ENCODE assay signal across 8 cellular contexts in the genomic region with DNA sequence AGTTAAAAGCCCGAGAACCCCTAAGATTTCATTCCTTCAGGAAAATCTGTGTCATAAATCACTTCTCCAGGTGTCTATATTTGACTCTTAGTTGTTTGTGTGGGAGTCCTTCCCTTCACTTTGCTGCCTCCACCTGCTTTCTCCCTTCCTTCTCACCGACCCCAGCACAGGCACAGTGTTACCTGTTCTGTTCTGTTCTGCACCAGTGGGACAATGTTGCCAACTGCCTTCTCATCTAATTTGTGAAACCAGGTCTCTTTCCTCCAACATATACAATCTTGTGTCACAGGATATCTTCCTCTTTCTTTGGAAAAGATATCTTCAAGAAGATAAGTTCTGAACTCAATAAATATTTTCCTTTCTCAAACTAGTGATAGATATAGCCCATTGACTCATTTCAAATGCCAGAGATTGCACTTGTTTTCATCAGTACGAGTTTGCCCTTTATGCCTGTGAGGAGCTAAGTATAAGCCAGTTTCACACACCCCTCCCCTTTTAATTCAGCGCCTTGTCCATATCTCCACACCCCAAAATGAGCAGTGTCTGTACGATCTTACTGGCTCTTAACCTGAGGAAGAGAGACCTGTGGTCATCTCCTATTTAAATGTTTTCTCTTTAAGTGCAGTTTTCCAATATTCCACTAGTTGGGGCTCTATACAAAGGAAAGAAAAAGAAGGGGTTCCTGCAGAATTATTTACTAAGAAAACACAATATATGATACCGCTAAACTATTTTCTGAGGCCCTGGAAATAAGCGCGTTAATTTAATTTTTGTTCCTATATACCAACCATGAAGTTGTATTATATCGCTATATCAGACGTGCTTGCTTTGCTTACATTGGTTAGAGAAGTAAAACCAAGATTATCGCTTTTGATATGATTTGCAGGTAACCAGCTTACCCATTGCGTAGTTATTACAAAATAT.
DNase-seq lines count a peak whose midpoint lies in the region; ATAC-seq lines count a peak whose summit lies in the region.

No MANE protein-coding gene starts in this region.

- H3K36me3 Mint-ChIP-seq in stimulated activated naive B cell treated with anti-CD40 and anti-IgM and Interleukin-4, amounts not matched to agents 10 μg/mL and 1 μg/mL and 100 μg/mL, for 72 hours: peaks cover 0 to 2% of the 10 kb centered on the region in 2 donors

- no peak overlapping the region for H3K4me3 Mint-ChIP-seq in stimulated activated naive B cell treated with anti-CD40 and anti-IgM and Interleukin-4, amounts not matched to agents 10 μg/mL and 1 μg/mL and 100 μg/mL, for 72 hours

- H3K9me3 ChIP-seq in adipocyte (ENCODE audit: control insufficient read depth, low read length): no peaks in the 10 kb centered on the region

- H3K27ac Mint-ChIP-seq in stimulated activated naive B cell treated with anti-CD40 and anti-IgM and Interleukin-4, amounts not matched to agents 10 μg/mL and 1 μg/mL and 100 μg/mL, for 72 hours: no peak overlapping the region

- intact Hi-C loops in posterior cingulate gyrus (cut with DNase I): loop anchor here (2.0 to 10.0 kb wide), 4 partner anchors 253 to 818 kb away; no protein-coding TSS in a partner anchor

- no peaks in the 10 kb centered on the region for H3K27me3 ChIP-seq in adipocyte (replicated peaks; ENCODE audit: control insufficient read depth, insufficient read depth, low read length)

- ATAC-seq in stimulated activated naive B cell treated with anti-CD40 and anti-IgM and Interleukin-4, amounts not matched to agents 10 μg/mL and 1 μg/mL and 100 μg/mL, for 72 hours (replicated peaks): peak; percentile 41 to 55

- no peak overlapping the region for H3K4me3 ChIP-seq in adipocyte (ENCODE audit: low read length)

- H3K9ac ChIP-seq in adipocyte (ENCODE audit: low read length): peak overlapping the region; percentile 27

- H3K4me1 Mint-ChIP-seq in stimulated activated naive B cell treated with anti-CD40 and anti-IgM and Interleukin-4, amounts not matched to agents 10 μg/mL and 1 μg/mL and 100 μg/mL, for 72 hours: peaks cover 3 to 23% of the 10 kb centered on the region in 2 donors

- H3K27me3 Mint-ChIP-seq in stimulated activated naive B cell treated with anti-CD40 and anti-IgM and Interleukin-4, amounts not matched to agents 10 μg/mL and 1 μg/mL and 100 μg/mL, for 72 hours: peaks cover 8 to 9% of the 10 kb centered on the region in 2 donors

- H3K36me3 ChIP-seq in adipocyte (ENCODE audit: control insufficient read depth, insufficient read depth, low read length, severe bottlenecking): no peaks in the 10 kb centered on the region

- DNase-seq in DMS79 treated with DMSO at 0.1 percent for 48 hours (lab: John Stamatoyannopoulos, UW): peak; percentile 36
- peak; percentile 47 for DNase-seq in HCEC 1CT
- peak; percentile 69 for DNase-seq in NCI-H2227 (lab: John Stamatoyannopoulos, UW; ENCODE audit: unreplicated experiment)
- peak; percentile 84 for DNase-seq in adipocyte (ENCODE audit: low read depth)
- peak; percentile 50 for DNase-seq in iPS-NIHi11 (ENCODE audit: low spot score)
- DNase-seq in stimulated activated naive B cell treated with anti-CD40 and anti-IgM and Interleukin-4, amounts not matched to agents 10 μg/mL and 1 μg/mL and 100 μg/mL, for 72 hours: no peak
- DNase-seq in NK-92 (lab: John Stamatoyannopoulos, UW; ENCODE audit: unreplicated experiment): no peak
- no peak for DNase-seq in posterior cingulate gyrus

- H3K9me3 Mint-ChIP-seq in stimulated activated naive B cell treated with anti-CD40 and anti-IgM and Interleukin-4, amounts not matched to agents 10 μg/mL and 1 μg/mL and 100 μg/mL, for 72 hours: peaks cover 3% of the 10 kb centered on the region in 2 donors

- H3K4me1 ChIP-seq in adipocyte (ENCODE audit: control insufficient read depth, insufficient read depth, low read length): peaks cover 39% of the 10 kb centered on the region

Comparison
In these comparisons a context has a peak if more than half of its experiments do, and no peak if none do; other contexts are left out.
1. DNase-seq: peak in DMS79 treated with DMSO at 0.1 percent for 48 hours (single experiment), HCEC 1CT (single experiment), NCI-H2227 (single experiment), adipocyte (single experiment) and iPS-NIHi11 (single experiment); none in stimulated activated naive B cell treated with anti-CD40 and anti-IgM and Interleukin-4, amounts not matched to agents 10 μg/mL and 1 μg/mL and 100 μg/mL, for 72 hours (single experiment), NK-92 (single experiment) and posterior cingulate gyrus (0 of 10).